4 cellular contexts compared by ENCODE assay signal in the genomic region with DNA sequence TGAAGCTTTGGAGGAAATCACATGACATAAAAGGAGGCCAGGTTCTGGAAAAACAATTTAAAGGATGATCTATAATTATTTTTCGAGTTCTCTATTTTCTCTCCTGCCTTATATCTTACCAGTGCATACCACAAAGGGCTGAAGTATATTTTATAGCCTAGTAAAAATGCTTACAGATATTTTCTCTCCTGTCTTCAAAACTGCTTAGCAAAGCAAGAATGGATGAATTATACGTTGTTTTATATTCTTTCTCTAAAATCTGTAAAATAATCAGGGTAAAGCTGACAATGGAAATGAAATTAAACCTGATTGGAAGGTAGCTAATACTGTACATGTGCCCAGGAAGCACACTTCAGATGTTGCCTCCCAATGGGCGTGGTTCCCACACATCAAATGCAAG.
A peak's percentile ranks its signal among the peaks of the same experiment; 100 is the strongest.
TF ChIP-seq lines count a peak whose summit lies in the region.

No MANE protein-coding gene starts in this region.

TF ChIP-seq in HepG2, 621 proteins besides CTCF, POLR2A, EP300 and RAD21:
- TF ChIP-seq GTF3A (CRISPR knock-in tag; conservative IDR thresholded peaks at IDR 0.05) (no peak), MAFF (IDR thresholded peaks at IDR 0.05; ENCODE audit: low read depth, low read length) (peak; percentile 76), MBD4 (IDR thresholded peaks at IDR 0.05; ENCODE audit: borderline replicate concordance, low read length) (no peak), ONECUT2 (CRISPR knock-in tag; IDR thresholded peaks at IDR 0.05) (no peak), ZNF766 (CRISPR knock-in tag; IDR thresholded peaks at IDR 0.05; ENCODE audit: borderline replicate concordance) (no peak), MAFK (conservative IDR thresholded peaks at IDR 0.05 in 1 of 2, IDR thresholded peaks at IDR 0.05 in 1 of 2; ENCODE audit: low read length in 2 of 2) (peak; percentile 68 to 85), TBP (CRISPR knock-in tag; IDR thresholded peaks at IDR 0.05) (no peak), BORCS8-MEF2B (CRISPR knock-in tag; IDR thresholded peaks at IDR 0.05) (no peak), RBM22 (optimal IDR thresholded peaks at IDR 0.05; ENCODE audit: low read length) (no peak), FOXJ3 (CRISPR knock-in tag; IDR thresholded peaks at IDR 0.05; ENCODE audit: borderline replicate concordance) (no peak), NFE2L1 (CRISPR knock-in tag; IDR thresholded peaks at IDR 0.05; ENCODE audit: borderline replicate concordance) (no peak)
- TF ChIP-seq, protein P1, sequence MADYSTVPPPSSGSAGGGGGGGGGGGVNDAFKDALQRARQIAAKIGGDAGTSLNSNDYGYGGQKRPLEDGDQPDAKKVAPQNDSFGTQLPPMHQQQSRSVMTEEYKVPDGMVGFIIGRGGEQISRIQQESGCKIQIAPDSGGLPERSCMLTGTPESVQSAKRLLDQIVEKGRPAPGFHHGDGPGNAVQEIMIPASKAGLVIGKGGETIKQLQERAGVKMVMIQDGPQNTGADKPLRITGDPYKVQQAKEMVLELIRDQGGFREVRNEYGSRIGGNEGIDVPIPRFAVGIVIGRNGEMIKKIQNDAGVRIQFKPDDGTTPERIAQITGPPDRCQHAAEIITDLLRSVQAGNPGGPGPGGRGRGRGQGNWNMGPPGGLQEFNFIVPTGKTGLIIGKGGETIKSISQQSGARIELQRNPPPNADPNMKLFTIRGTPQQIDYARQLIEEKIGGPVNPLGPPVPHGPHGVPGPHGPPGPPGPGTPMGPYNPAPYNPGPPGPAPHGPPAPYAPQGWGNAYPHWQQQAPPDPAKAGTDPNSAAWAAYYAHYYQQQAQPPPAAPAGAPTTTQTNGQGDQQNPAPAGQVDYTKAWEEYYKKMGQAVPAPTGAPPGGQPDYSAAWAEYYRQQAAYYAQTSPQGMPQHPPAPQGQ (CRISPR knock-in tag; IDR thresholded peaks at IDR 0.05; ENCODE audit: borderline replicate concordance): no peak

TF ChIP-seq in A549, 52 proteins besides CTCF, POLR2A, EP300 and RAD21:
- TF ChIP-seq CHD2 (IDR thresholded peaks at IDR 0.05; ENCODE audit: low read length, partially characterized antibody) (no peak), MAFK (IDR thresholded peaks at IDR 0.05; ENCODE audit: partially characterized antibody) (peak; percentile 26)

TF ChIP-seq in IMR-90, 13 proteins besides CTCF, POLR2A, EP300 and RAD21:
- TF ChIP-seq MAZ (IDR thresholded peaks at IDR 0.05; ENCODE audit: borderline replicate concordance, low read depth, low read length): no peak
- TF ChIP-seq CHD1 (IDR thresholded peaks at IDR 0.05; ENCODE audit: low read depth, low read length): no peak
- TF ChIP-seq, protein P2, sequence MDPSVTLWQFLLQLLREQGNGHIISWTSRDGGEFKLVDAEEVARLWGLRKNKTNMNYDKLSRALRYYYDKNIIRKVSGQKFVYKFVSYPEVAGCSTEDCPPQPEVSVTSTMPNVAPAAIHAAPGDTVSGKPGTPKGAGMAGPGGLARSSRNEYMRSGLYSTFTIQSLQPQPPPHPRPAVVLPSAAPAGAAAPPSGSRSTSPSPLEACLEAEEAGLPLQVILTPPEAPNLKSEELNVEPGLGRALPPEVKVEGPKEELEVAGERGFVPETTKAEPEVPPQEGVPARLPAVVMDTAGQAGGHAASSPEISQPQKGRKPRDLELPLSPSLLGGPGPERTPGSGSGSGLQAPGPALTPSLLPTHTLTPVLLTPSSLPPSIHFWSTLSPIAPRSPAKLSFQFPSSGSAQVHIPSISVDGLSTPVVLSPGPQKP (IDR thresholded peaks at IDR 0.05; ENCODE audit: borderline replicate concordance, low read depth, low read length): no peak
- no peak for TF ChIP-seq RFX5 (IDR thresholded peaks at IDR 0.05; ENCODE audit: low read depth, low read length)
- TF ChIP-seq MAFK (IDR thresholded peaks at IDR 0.05; ENCODE audit: low read depth, low read length): peak; percentile 66
- TF ChIP-seq SMC3 (IDR thresholded peaks at IDR 0.05; ENCODE audit: low read depth, low read length): no peak
TF ChIP-seq in IMR-90: peak in this region for 1.

TF ChIP-seq in K562, 482 proteins besides CTCF, POLR2A, EP300 and RAD21:
- TF ChIP-seq, protein P3, sequence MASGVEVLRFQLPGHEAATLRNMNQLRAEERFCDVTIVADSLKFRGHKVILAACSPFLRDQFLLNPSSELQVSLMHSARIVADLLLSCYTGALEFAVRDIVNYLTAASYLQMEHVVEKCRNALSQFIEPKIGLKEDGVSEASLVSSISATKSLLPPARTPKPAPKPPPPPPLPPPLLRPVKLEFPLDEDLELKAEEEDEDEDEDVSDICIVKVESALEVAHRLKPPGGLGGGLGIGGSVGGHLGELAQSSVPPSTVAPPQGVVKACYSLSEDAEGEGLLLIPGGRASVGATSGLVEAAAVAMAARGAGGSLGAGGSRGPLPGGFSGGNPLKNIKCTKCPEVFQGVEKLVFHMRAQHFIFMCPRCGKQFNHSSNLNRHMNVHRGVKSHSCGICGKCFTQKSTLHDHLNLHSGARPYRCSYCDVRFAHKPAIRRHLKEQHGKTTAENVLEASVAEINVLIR (CRISPR knock-in tag; IDR thresholded peaks at IDR 0.05): no peak
- TF ChIP-seq LARP7 (IDR thresholded peaks at IDR 0.05) (no peak), CBFA2T2 (conservative IDR thresholded peaks at IDR 0.05) (no peak), ZNF316 (IDR thresholded peaks at IDR 0.05) (peak; percentile 46; the same call in 1 of the 2 replicates), MAFK (IDR thresholded peaks at IDR 0.05; ENCODE audit: low read length) (peak; percentile 28; the same call in 1 of the 2 replicates), MAFF (IDR thresholded peaks at IDR 0.05; ENCODE audit: low read length) (0 out of 2 replicates have a peak, but pooled peaks have one; percentile 20)
- TF ChIP-seq, protein P4, sequence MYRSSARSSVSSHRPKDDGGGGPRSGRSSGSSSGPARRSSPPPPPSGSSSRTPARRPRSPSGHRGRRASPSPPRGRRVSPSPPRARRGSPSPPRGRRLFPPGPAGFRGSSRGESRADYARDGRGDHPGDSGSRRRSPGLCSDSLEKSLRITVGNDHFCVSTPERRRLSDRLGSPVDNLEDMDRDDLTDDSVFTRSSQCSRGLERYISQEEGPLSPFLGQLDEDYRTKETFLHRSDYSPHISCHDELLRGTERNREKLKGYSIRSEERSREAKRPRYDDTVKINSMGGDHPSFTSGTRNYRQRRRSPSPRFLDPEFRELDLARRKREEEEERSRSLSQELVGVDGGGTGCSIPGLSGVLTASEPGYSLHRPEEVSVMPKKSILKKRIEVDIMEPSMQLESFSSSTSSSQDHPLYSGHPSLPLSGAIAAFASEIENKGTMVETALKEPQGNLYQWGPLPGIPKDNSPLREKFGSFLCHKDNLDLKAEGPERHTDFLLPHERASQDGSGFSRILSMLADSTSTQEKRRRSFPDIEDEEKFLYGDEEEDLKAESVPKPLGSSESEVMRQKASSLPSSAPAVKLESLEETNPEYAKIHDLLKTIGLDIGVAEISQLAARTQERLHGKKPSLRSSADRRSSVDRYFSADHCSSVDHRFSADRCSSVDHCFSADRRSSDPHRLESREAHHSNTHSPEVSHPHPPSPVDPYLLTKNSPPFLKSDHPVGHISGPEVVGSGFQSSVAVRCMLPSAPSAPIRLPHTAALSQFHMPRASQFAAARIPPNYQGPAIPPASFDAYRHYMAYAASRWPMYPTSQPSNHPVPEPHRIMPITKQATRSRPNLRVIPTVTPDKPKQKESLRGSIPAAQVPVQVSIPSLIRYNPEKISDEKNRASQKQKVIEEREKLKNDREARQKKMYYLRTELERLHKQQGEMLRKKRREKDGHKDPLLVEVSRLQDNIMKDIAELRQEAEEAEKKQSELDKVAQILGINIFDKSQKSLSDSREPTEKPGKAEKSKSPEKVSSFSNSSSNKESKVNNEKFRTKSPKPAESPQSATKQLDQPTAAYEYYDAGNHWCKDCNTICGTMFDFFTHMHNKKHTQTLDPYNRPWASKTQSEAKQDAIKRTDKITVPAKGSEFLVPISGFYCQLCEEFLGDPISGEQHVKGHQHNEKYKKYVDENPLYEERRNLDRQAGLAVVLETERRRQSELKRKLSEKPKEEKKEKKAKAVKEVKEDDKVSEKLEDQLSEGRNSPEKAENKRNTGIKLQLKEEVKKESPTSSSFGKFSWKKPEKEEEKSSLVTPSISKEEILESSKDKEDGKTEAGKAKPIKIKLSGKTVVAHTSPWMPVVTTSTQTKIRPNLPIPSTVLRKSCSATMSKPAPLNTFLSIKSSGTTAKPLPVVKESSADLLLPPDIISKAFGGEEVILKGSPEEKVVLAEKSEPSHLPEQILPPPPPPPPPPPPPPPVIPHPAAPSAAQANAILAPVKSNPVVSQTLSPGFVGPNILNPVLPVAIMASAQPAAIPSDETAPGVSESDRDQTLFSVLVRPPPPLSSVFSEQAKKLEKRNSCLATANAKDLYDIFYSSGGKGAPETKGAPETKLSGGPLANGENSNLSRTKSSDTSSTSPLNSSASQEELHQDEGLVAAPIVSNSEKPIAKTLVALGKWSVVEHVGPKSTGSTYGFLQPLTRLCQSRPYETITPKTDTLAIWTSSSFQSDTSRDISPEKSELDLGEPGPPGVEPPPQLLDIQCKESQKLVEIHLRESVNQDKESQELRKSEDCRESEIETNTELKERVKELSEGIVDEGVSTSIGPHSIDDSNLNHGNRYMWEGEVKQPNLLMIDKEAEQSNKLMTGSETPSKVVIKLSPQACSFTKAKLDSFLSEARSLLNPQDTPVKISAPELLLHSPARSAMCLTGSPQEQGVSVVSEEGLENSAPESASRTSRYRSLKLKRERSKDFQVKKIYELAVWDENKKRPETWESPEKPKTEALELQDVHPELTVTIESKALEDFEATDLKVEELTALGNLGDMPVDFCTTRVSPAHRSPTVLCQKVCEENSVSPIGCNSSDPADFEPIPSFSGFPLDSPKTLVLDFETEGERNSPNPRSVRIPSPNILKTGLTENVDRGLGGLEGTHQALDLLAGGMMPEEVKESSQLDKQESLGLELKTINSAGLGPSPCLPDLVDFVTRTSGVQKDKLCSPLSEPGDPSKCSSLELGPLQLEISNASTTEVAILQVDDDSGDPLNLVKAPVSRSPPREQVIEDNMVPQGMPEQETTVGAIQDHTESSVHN (IDR thresholded peaks at IDR 0.05; ENCODE audit: borderline replicate concordance in 1 of 2, low read depth in 1 of 2): no peak
TF ChIP-seq in K562: peak in this region for 3.
